8 cellular contexts compared by ENCODE assay signal in genomic region chr18:33751613-33752221, GRCh38.
DNase-seq lines count a peak whose midpoint lies in the region; ATAC-seq and TF ChIP-seq lines count a peak whose summit lies in the region.

No MANE protein-coding gene starts in this region.

- H4K20me1 ChIP-seq in mammary epithelial cell (ENCODE audit: insufficient read depth, low read length) (no peaks in the 10 kb centered on the region), neural progenitor cell (ENCODE audit: low read depth) (no peaks in the 10 kb centered on the region)

- no peaks in the 10 kb centered on the region for H3K9me3 Mint-ChIP-seq in neural progenitor cell
- no peaks in the 10 kb centered on the region for H3K9me3 Mint-ChIP-seq in activated naive CD4-positive, alpha-beta T cell treated with anti-CD3 and anti-CD28 coated beads for 36 hours

- H3K4me2 ChIP-seq in mammary epithelial cell (ENCODE audit: insufficient read depth, low read depth, low read length) (no peak overlapping the region), neural progenitor cell (no peak overlapping the region)

- H3K79me2 ChIP-seq in mammary epithelial cell (ENCODE audit: insufficient read depth, low read length) = no peaks in the 10 kb centered on the region
- no peaks in the 10 kb centered on the region for H3K79me2 ChIP-seq in neural progenitor cell (ENCODE audit: low read depth)

- H3K27me3 ChIP-seq in mammary epithelial cell (ENCODE audit: insufficient read depth, low read length) (no peaks in the 10 kb centered on the region), neural progenitor cell (no peaks in the 10 kb centered on the region), stomach (no peaks in the 10 kb centered on the region)

- 16% methylated on average over 4 of the region's 4 CpGs for WGBS in mammary epithelial cell (ENCODE audit: low coverage, missing lambda C conversion rate)
- 27 to 32% (median 30%) methylated on average over 4 of the region's 4 CpGs for WGBS in stomach, 5 donors

- H3K9me3 ChIP-seq in mammary epithelial cell (replicated peaks; ENCODE audit: insufficient read depth, low read length) = no peaks in the 10 kb centered on the region
- H3K9me3 ChIP-seq in neural progenitor cell (ENCODE audit: low read depth) = no peaks in the 10 kb centered on the region
- no peaks in the 10 kb centered on the region for H3K9me3 ChIP-seq in stomach

- H3K27me3 Mint-ChIP-seq in neural progenitor cell (ENCODE audit: insufficient read depth, low read depth) = no peaks in the 10 kb centered on the region
- H3K27me3 Mint-ChIP-seq in activated naive CD4-positive, alpha-beta T cell treated with anti-CD3 and anti-CD28 coated beads for 36 hours (ENCODE audit: low read depth) = no peaks in the 10 kb centered on the region

- dilution Hi-C loops in mammary epithelial cell (cut with HindIII; ENCODE audit: low sequenced_read_pairs) = no loop called here

- TF ChIP-seq EP300 in stomach (IDR thresholded peaks at IDR 0.05) = no peak

- H3K4me3 ChIP-seq in mammary epithelial cell (replicated peaks in 1 of 3; ENCODE audit: insufficient read depth in 1 of 3, low read depth in 2 of 3, low read length in 3 of 3) (no peak overlapping the region), neural progenitor cell (no peak overlapping the region), stomach (no peak overlapping the region)

- no peak for ATAC-seq in HG03196 (IDR thresholded peaks at IDR 0.05; ENCODE audit: unreplicated experiment)

- H3K27ac ChIP-seq in mammary epithelial cell (ENCODE audit: insufficient read depth, low read depth, low read length) (no peak overlapping the region), neural progenitor cell (no peak overlapping the region), stomach (no peak overlapping the region)

- H3K4me1 ChIP-seq in mammary epithelial cell (ENCODE audit: insufficient read depth, low read length) (peaks cover 9% of the 10 kb centered on the region), neural progenitor cell (no peaks in the 10 kb centered on the region), stomach (peaks cover 0 to 16% (median 8%) of the 10 kb centered on the region in 4 donors)

- H3K36me3 ChIP-seq in mammary epithelial cell (ENCODE audit: insufficient read depth, low read length) (no peaks in the 10 kb centered on the region), neural progenitor cell (no peaks in the 10 kb centered on the region), stomach (no peaks in the 10 kb centered on the region)

- CTCF ChIA-PET in mammary epithelial cell (lab: Charles Lee; ENCODE audit: low non-redundant PET) = no interaction called here
- CTCF ChIA-PET in activated naive CD4-positive, alpha-beta T cell treated with anti-CD3 and anti-CD28 coated beads for 36 hours (lab: Charles Lee) = no interaction called here

- no peak overlapping the region for H2AFZ ChIP-seq in mammary epithelial cell (ENCODE audit: low read depth, low read length)
- no peak overlapping the region for H2AFZ ChIP-seq in neural progenitor cell (replicated peaks)

- peak; percentile 25; the same call in 1 of the 2 replicates for TF ChIP-seq CTCF in GM12874 (IDR thresholded peaks at IDR 0.05; ENCODE audit: insufficient read depth, low read depth, low read length)
- TF ChIP-seq CTCF in mammary epithelial cell (conservative IDR thresholded peaks at IDR 0.05 in 1 of 2, IDR thresholded peaks at IDR 0.05 in 1 of 2; ENCODE audit: extremely low read depth in 1 of 2, insufficient read depth in 1 of 2, low read depth in 1 of 2, low read length in 2 of 2) = peak; percentile 55 to 60
- peak; percentile 74 for TF ChIP-seq CTCF in neural progenitor cell (IDR thresholded peaks at IDR 0.05)
- TF ChIP-seq CTCF in stomach (IDR thresholded peaks at IDR 0.05) = peak in 3 of 7 experiments; percentile 34 to 42 (median 39)

- no TSS peak for BruUV-seq in mammary epithelial cell (replicated peaks; lab: Mats Ljungman, UMichigan)

- in situ Hi-C loops in mammary epithelial cell (cut with MboI; ENCODE audit: low sequenced_read_pairs in 2 of 2) = no loop called here

- no peak overlapping the region for H3K4me3 Mint-ChIP-seq in neural progenitor cell
- H3K4me3 Mint-ChIP-seq in activated naive CD4-positive, alpha-beta T cell treated with anti-CD3 and anti-CD28 coated beads for 36 hours = no peak overlapping the region

- H3K9ac ChIP-seq in mammary epithelial cell (ENCODE audit: insufficient read depth, low read length) = no peak overlapping the region
- no peak overlapping the region for H3K9ac ChIP-seq in neural progenitor cell

- H3K27ac Mint-ChIP-seq in neural progenitor cell = no peak overlapping the region
- H3K27ac Mint-ChIP-seq in activated naive CD4-positive, alpha-beta T cell treated with anti-CD3 and anti-CD28 coated beads for 36 hours = no peak overlapping the region

- peak; percentile 66 for DNase-seq in NCI-H146 treated with DMSO at 0.1 percent for 48 hours (lab: John Stamatoyannopoulos, UW; ENCODE audit: unreplicated experiment)
- no peak for DNase-seq in mammary epithelial cell
- DNase-seq in neural progenitor cell (ENCODE audit: low spot score) = peak; percentile 43
- no peak for DNase-seq in activated naive CD4-positive, alpha-beta T cell treated with anti-CD3 and anti-CD28 coated beads for 36 hours
- no peak for DNase-seq in stomach
- no peak for DNase-seq in central memory CD4-positive, alpha-beta T cell

- H3K4me1 Mint-ChIP-seq in neural progenitor cell = peaks cover 18% of the 10 kb centered on the region
- no peaks in the 10 kb centered on the region for H3K4me1 Mint-ChIP-seq in activated naive CD4-positive, alpha-beta T cell treated with anti-CD3 and anti-CD28 coated beads for 36 hours (ENCODE audit: low read depth)

- no peak for TF ChIP-seq POLR2A in stomach (IDR thresholded peaks at IDR 0.05)

- intact Hi-C loops in mammary epithelial cell (cut with micrococcal nuclease) (loop anchor here (1.0 kb wide), 1 partner anchor 571 kb away; no protein-coding TSS in a partner anchor), stomach (cut with DNase I; ENCODE audit: low total_unique reads) (no loop called here)
- intact Hi-C loops in activated naive CD4-positive, alpha-beta T cell treated with anti-CD3 and anti-CD28 coated beads for 36 hours (cut with micrococcal nuclease) = loop anchor here (1.0 kb wide), 1 partner anchor 1037 kb away; no protein-coding TSS in a partner anchor

- H3F3A ChIP-seq in neural progenitor cell (ENCODE audit: low read depth) = no peaks in the 10 kb centered on the region

- no peaks in the 10 kb centered on the region for H3K36me3 Mint-ChIP-seq in neural progenitor cell
- H3K36me3 Mint-ChIP-seq in activated naive CD4-positive, alpha-beta T cell treated with anti-CD3 and anti-CD28 coated beads for 36 hours (ENCODE audit: low read depth) = no peaks in the 10 kb centered on the region

Comparison
In these comparisons a context has a peak if more than half of its experiments do, and no peak if none do; other contexts are left out.
1. DNase-seq: peak in NCI-H146 treated with DMSO at 0.1 percent for 48 hours (single experiment) and neural progenitor cell (single experiment); none in mammary epithelial cell (single experiment), activated naive CD4-positive, alpha-beta T cell treated with anti-CD3 and anti-CD28 coated beads for 36 hours (single experiment), stomach (single experiment) and central memory CD4-positive, alpha-beta T cell (single experiment).